17 cellular contexts compared by ENCODE assay signal in genomic region chr13:43545317-43545874, GRCh38.
DNase-seq lines count a peak whose midpoint lies in the region; ATAC-seq and TF ChIP-seq lines count a peak whose summit lies in the region.
"Had no signal": no experiment of that assay in that cellular context is flagged by ENCODE, and none has a peak within 500 bp of the region (broad histone marks: within the 10 kb centered on the region; RNA-seq: fewer than 3 reads in every experiment).

No MANE protein-coding gene starts in this region.

- peaks cover 5% of the 10 kb centered on the region for H3K4me1 Mint-ChIP-seq in activated naive CD4-positive, alpha-beta T cell treated with anti-CD3 and anti-CD28 coated beads, Interleukin-2, amount 10 ng/mL, durations not matched to agents 7 days and 5 days
- H3K4me1 Mint-ChIP-seq: naive thymus-derived CD8-positive, alpha-beta T cell had no signal

- no peak overlapping the region for H3K27ac Mint-ChIP-seq in activated naive CD4-positive, alpha-beta T cell treated with anti-CD3 and anti-CD28 coated beads, Interleukin-2, amount 10 ng/mL, durations not matched to agents 7 days and 5 days
- H3K27ac Mint-ChIP-seq: naive thymus-derived CD8-positive, alpha-beta T cell had no signal

- DNase-seq in BE2C (peak; percentile 22), amniotic epithelial cell (ENCODE audit: low read depth) (peak; percentile 41), renal cortical epithelial cell (ENCODE audit: low read depth) (peak; percentile 28), NCI-H187 treated with DMSO at 0.1 percent for 48 hours (lab: John Stamatoyannopoulos, UW) (no peak), NCI-H1048 (lab: John Stamatoyannopoulos, UW) (no peak)
- no peak for DNase-seq in activated naive CD4-positive, alpha-beta T cell treated with anti-CD3 and anti-CD28 coated beads, Interleukin-2, amount 10 ng/mL, durations not matched to agents 7 days and 5 days
- no peak for DNase-seq in activated T-cell treated with anti-CD3 and anti-CD28 coated beads, Interleukin-2, amount 50 U/mL, for 1 hour
- DNase-seq: activated CD4-positive, alpha-beta T cell treated with anti-CD3 and anti-CD28 coated beads for 4 hours; cortex of kidney; DND-41; glutamatergic neuron; naive thymus-derived CD8-positive, alpha-beta T cell; NCI-H2029 treated with DMSO at 0.1 percent for 48 hours; stimulated activated CD4-positive, alpha-beta T cell treated with anti-CD3 and anti-CD28 coated beads, Interleukin-12 subunit alpha, Interleukin-12 subunit beta, amount 100 ng/mL, for 4 hours; tibial artery had no signal

- H3K4me3 Mint-ChIP-seq in activated naive CD4-positive, alpha-beta T cell treated with anti-CD3 and anti-CD28 coated beads, Interleukin-2, amount 10 ng/mL, durations not matched to agents 7 days and 5 days = no peak overlapping the region
- H3K4me3 Mint-ChIP-seq: naive thymus-derived CD8-positive, alpha-beta T cell had no signal

- CTCF ChIA-PET in activated naive CD4-positive, alpha-beta T cell treated with anti-CD3 and anti-CD28 coated beads, Interleukin-2, amount 10 ng/mL, durations not matched to agents 7 days and 5 days (lab: Charles Lee) = no interaction called here

- TF ChIP-seq EP300 in gastroesophageal sphincter (IDR thresholded peaks at IDR 0.05) = no peak

- peak overlapping the region in 3 of 4 donors; percentile 31 to 68 (median 50) for H3K27ac ChIP-seq in gastroesophageal sphincter
- H3K27ac ChIP-seq: RWPE1, tibial artery had no signal

- peaks cover 32% of the 10 kb centered on the region for H3K4me1 ChIP-seq in BE2C
- peaks cover 5 to 49% (median 19%) of the 10 kb centered on the region in 3 donors for H3K4me1 ChIP-seq in gastroesophageal sphincter

- 40 to 88% methylated on average over 1 to 3 of the region's 4 CpGs for WGBS in gastroesophageal sphincter (ENCODE audit: low coverage in 1 of 2), 2 donors

- H3K27me3 ChIP-seq in BE2C (no peaks in the 10 kb centered on the region), gastroesophageal sphincter (no peaks in the 10 kb centered on the region)
- H3K27me3 ChIP-seq: tibial artery had no signal

- no peaks in the 10 kb centered on the region for H3K27me3 Mint-ChIP-seq in activated naive CD4-positive, alpha-beta T cell treated with anti-CD3 and anti-CD28 coated beads, Interleukin-2, amount 10 ng/mL, durations not matched to agents 7 days and 5 days

- no peaks in the 10 kb centered on the region for H3K36me3 ChIP-seq in BE2C
- H3K36me3 ChIP-seq in gastroesophageal sphincter = no peaks in the 10 kb centered on the region
- H3K36me3 ChIP-seq: tibial artery had no signal

- ATAC-seq in gastroesophageal sphincter = peak; percentile 34
- ATAC-seq: naive thymus-derived CD8-positive, alpha-beta T cell had no signal

- no peaks in the 10 kb centered on the region for H3K9me3 Mint-ChIP-seq in activated naive CD4-positive, alpha-beta T cell treated with anti-CD3 and anti-CD28 coated beads, Interleukin-2, amount 10 ng/mL, durations not matched to agents 7 days and 5 days
- H3K9me3 Mint-ChIP-seq: naive thymus-derived CD8-positive, alpha-beta T cell had no signal

- TF ChIP-seq POLR2A in gastroesophageal sphincter (IDR thresholded peaks at IDR 0.05) = no peak

- H3K9me3 ChIP-seq in BE2C = no peaks in the 10 kb centered on the region
- no peaks in the 10 kb centered on the region for H3K9me3 ChIP-seq in gastroesophageal sphincter
- H3K9me3 ChIP-seq: tibial artery had no signal

- H3K4me3 ChIP-seq in BE2C (ENCODE audit: low read depth, low read length) (no peak overlapping the region), gastroesophageal sphincter (no peak overlapping the region)
- H3K4me3 ChIP-seq: tibial artery had no signal

- H3K36me3 Mint-ChIP-seq in activated naive CD4-positive, alpha-beta T cell treated with anti-CD3 and anti-CD28 coated beads, Interleukin-2, amount 10 ng/mL, durations not matched to agents 7 days and 5 days = no peaks in the 10 kb centered on the region
- H3K36me3 Mint-ChIP-seq: naive thymus-derived CD8-positive, alpha-beta T cell had no signal

- TF ChIP-seq CTCF in BE2C (IDR thresholded peaks at IDR 0.05; ENCODE audit: low read depth, low read length) = no peak
- TF ChIP-seq CTCF in gastroesophageal sphincter (IDR thresholded peaks at IDR 0.05) = no peak

Comparison
In these comparisons a context has a peak if more than half of its experiments do, and no peak if none do; other contexts are left out.
1. DNase-seq: peak in BE2C (single experiment), amniotic epithelial cell (single experiment) and renal cortical epithelial cell (single experiment); none in activated naive CD4-positive, alpha-beta T cell treated with anti-CD3 and anti-CD28 coated beads, Interleukin-2, amount 10 ng/mL, durations not matched to agents 7 days and 5 days (single experiment), NCI-H187 treated with DMSO at 0.1 percent for 48 hours (single experiment), activated T-cell treated with anti-CD3 and anti-CD28 coated beads, Interleukin-2, amount 50 U/mL, for 1 hour (single experiment) and NCI-H1048 (single experiment).